Comparison of ENCODE assay signal across 1 cellular context in genomic region chr19:43425567-43426392, GRCh38.
A peak's percentile ranks its signal among the peaks of the same experiment; 100 is the strongest.
TF ChIP-seq lines count a peak whose summit lies in the region.

No MANE protein-coding gene starts in this region.

TF ChIP-seq in HepG2, 621 proteins besides CTCF, POLR2A, EP300 and RAD21 (continued from another document):
- TF ChIP-seq STAG1 (CRISPR knock-in tag; IDR thresholded peaks at IDR 0.05) (peak; percentile 32), ZNF512 (CRISPR knock-in tag; IDR thresholded peaks at IDR 0.05) (peak; percentile 92; the same call in 1 of the 2 replicates), ZNF567 (CRISPR knock-in tag; IDR thresholded peaks at IDR 0.05; ENCODE audit: borderline replicate concordance) (no peak), RARA (CRISPR knock-in tag; IDR thresholded peaks at IDR 0.05) (no peak)
- TF ChIP-seq, protein P1, sequence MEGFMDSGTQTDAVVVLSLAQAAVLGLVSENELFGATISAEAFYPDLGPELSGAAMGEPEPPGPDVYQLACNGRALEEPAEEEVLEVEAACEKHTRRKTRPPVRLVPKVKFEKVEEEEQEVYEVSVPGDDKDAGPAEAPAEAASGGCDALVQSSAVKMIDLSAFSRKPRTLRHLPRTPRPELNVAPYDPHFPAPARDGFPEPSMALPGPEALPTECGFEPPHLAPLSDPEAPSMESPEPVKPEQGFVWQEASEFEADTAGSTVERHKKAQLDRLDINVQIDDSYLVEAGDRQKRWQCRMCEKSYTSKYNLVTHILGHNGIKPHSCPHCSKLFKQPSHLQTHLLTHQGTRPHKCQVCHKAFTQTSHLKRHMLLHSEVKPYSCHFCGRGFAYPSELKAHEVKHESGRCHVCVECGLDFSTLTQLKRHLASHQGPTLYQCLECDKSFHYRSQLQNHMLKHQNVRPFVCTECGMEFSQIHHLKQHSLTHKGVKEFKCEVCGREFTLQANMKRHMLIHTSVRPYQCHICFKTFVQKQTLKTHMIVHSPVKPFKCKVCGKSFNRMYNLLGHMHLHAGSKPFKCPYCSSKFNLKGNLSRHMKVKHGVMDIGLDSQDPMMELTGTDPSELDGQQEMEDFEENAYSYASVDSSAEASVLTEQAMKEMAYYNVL (CRISPR knock-in tag; IDR thresholded peaks at IDR 0.05; ENCODE audit: borderline replicate concordance) = no peak
